ENCODE assay signal across 25 cellular contexts in the genomic region with DNA sequence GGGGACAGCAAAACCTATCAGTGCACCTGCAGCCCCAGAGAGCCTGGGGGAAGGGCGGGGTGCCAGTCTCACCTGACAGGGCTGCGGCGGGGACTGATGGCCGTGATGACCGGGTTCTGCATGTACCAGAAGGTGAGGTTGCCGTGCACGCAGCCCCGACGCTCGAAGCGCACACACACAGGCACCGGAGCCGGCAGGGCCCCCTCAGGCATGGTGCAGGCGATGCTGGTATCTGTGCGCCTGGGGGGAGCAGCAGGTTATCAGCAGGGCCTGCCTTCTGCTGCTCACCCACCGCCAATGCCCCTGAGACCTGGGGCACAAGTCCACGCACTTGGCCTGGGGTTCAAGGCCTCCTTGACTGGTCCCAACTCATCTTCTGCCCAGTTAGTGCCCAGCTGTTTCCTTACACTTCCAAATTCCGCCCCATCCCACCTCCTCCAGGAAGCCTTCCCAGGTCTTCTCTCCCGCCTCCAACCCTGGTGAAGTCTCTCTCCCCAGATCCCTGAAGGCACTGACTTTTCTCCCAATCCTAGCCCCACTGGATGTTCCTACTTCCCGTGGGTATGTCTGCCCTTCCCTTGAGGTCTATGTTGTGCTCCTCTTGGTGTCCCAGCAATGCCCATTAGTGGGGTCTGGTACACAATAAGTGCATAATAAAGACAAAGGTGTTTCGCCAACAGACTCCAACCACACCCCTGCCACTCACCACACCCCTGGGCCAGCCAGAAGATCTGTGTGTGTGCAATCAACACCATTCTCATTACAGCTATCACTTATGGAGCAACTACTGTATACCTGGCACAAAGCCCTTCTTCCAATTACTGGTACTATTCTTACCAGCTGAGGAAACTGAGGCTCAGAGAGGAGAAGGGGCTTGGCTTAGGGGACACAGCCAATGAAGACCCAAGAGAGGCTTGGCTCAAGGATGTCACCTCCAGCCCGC. TPM values are rescaled to one million over a fixed set of nuclear protein-coding genes. Genes with fewer than 3 reads are reported as not detected.
"Had no signal": no experiment of that assay in that cellular context is flagged by ENCODE, and none has a peak within 500 bp of the region (broad histone marks: within the 10 kb centered on the region; RNA-seq: fewer than 3 reads in every experiment).

No MANE protein-coding gene starts in this region.

- ATAC-seq: activated T-cell treated with anti-CD3 and anti-CD28 coated beads, Interleukin-2, amount 50 U/mL, for 72 hours; esophagus mucosa had no signal

- H3K27ac ChIP-seq: breast epithelium, left ventricle myocardium inferior, parathyroid adenoma had no signal

- H3K9me3 ChIP-seq: breast epithelium, left ventricle myocardium inferior, tibial nerve had no signal

- H3K27me3 ChIP-seq: breast epithelium, tibial nerve had no signal

- H3K9me3 Mint-ChIP-seq: activated B cell treated with CpG ODN at 0.5 μM for 24 hours; activated CD4-positive, alpha-beta T cell treated with anti-CD3 and anti-CD28 coated beads, Interleukin-2, amount 10 ng/mL, durations not matched to agents 24 days and 14 days; activated naive CD8-positive, alpha-beta T cell treated with anti-CD3 and anti-CD28 coated beads, Interleukin-2, amount 10 ng/mL, durations not matched to agents 7 days and 5 days; activated T-cell treated with anti-CD3 and anti-CD28 coated beads, Interleukin-2, amount 50 U/mL, for 72 hours had no signal

- H3K36me3 ChIP-seq: breast epithelium had no signal

- H3K4me3 Mint-ChIP-seq: activated B cell treated with CpG ODN at 0.5 μM for 24 hours; activated CD4-positive, alpha-beta T cell treated with anti-CD3 and anti-CD28 coated beads, Interleukin-2, amount 10 ng/mL, durations not matched to agents 24 days and 14 days; activated naive CD8-positive, alpha-beta T cell treated with anti-CD3 and anti-CD28 coated beads, Interleukin-2, amount 10 ng/mL, durations not matched to agents 7 days and 5 days; activated T-cell treated with anti-CD3 and anti-CD28 coated beads, Interleukin-2, amount 50 U/mL, for 72 hours had no signal

- H3K9ac ChIP-seq: parathyroid adenoma had no signal

- DNase-seq: activated B cell treated with CpG ODN at 0.5 μM for 24 hours; activated CD4-positive, alpha-beta T cell treated with anti-CD3 and anti-CD28 coated beads, Interleukin-2, amount 10 ng/mL, durations not matched to agents 24 days and 14 days; activated CD8-positive, alpha-beta memory T cell treated with anti-CD3 and anti-CD28 coated beads, Interleukin-2, amount 50 U/mL, for 48 hours; activated gamma-delta T cell treated with Interleukin-2 at 50 U/mL for 16 hours; activated naive CD8-positive, alpha-beta T cell treated with anti-CD3 and anti-CD28 coated beads, Interleukin-2, amount 10 ng/mL, durations not matched to agents 7 days and 5 days; activated T-cell treated with anti-CD3 and anti-CD28 coated beads, Interleukin-2, amount 50 U/mL, for 72 hours; anterior cingulate cortex; hypothalamus; left ventricle myocardium inferior; mesenchymal stem cell; stimulated activated CD4-positive, alpha-beta T cell treated with anti-CD3 and anti-CD28 coated beads, Interleukin-2, amount 100 ng/mL, for 48 hours; stimulated activated naive CD4-positive, alpha-beta T cell; substantia nigra; T-helper 2 cell had no signal

- H3K27ac Mint-ChIP-seq: activated B cell treated with CpG ODN at 0.5 μM for 24 hours; activated CD4-positive, alpha-beta T cell treated with anti-CD3 and anti-CD28 coated beads, Interleukin-2, amount 10 ng/mL, durations not matched to agents 24 days and 14 days; activated naive CD8-positive, alpha-beta T cell treated with anti-CD3 and anti-CD28 coated beads, Interleukin-2, amount 10 ng/mL, durations not matched to agents 7 days and 5 days; activated T-cell treated with anti-CD3 and anti-CD28 coated beads, Interleukin-2, amount 50 U/mL, for 72 hours had no signal

- H3K4me1 ChIP-seq: parathyroid adenoma had no signal

- H3K27me3 Mint-ChIP-seq: activated B cell treated with CpG ODN at 0.5 μM for 24 hours; activated CD4-positive, alpha-beta T cell treated with anti-CD3 and anti-CD28 coated beads, Interleukin-2, amount 10 ng/mL, durations not matched to agents 24 days and 14 days had no signal

- H3K4me3 ChIP-seq: breast epithelium, left ventricle myocardium inferior, tibial nerve had no signal

- H3K4me1 Mint-ChIP-seq: activated naive CD8-positive, alpha-beta T cell treated with anti-CD3 and anti-CD28 coated beads, Interleukin-2, amount 10 ng/mL, durations not matched to agents 7 days and 5 days had no signal

- H2AFZ ChIP-seq: parathyroid adenoma had no signal

- H3K79me2 ChIP-seq: parathyroid adenoma had no signal

- H3K36me3 Mint-ChIP-seq: activated naive CD8-positive, alpha-beta T cell treated with anti-CD3 and anti-CD28 coated beads, Interleukin-2, amount 10 ng/mL, durations not matched to agents 7 days and 5 days had no signal

RNA-seq across cellular contexts. Expression of a gene that starts 28.9 kb away (rescaled TPM):
- total RNA-seq: activated B cell treated with CpG ODN at 0.5 μM for 24 hours; activated CD4-positive, alpha-beta T cell treated with anti-CD3 and anti-CD28 coated beads, Interleukin-2, amount 10 ng/mL, durations not matched to agents 24 days and 14 days; activated naive CD8-positive, alpha-beta T cell treated with anti-CD3 and anti-CD28 coated beads, Interleukin-2, amount 10 ng/mL, durations not matched to agents 7 days and 5 days; activated T-cell treated with anti-CD3 and anti-CD28 coated beads, Interleukin-2, amount 50 U/mL, for 72 hours; breast epithelium; chondrocyte; dermis microvascular lymphatic vessel endothelial cell; esophagus mucosa; glomerular endothelial cell; kidney epithelial cell; left ventricle myocardium inferior; mucosa of gallbladder; renal cortical epithelial cell; tibial nerve had no signal
- polyA plus RNA-seq: neural cell had no signal

RNA-seq across cellular contexts. Expression of a gene that starts 43.4 kb away (rescaled TPM):
- total RNA-seq: activated B cell treated with CpG ODN at 0.5 μM for 24 hours; activated CD4-positive, alpha-beta T cell treated with anti-CD3 and anti-CD28 coated beads, Interleukin-2, amount 10 ng/mL, durations not matched to agents 24 days and 14 days; activated naive CD8-positive, alpha-beta T cell treated with anti-CD3 and anti-CD28 coated beads, Interleukin-2, amount 10 ng/mL, durations not matched to agents 7 days and 5 days; activated T-cell treated with anti-CD3 and anti-CD28 coated beads, Interleukin-2, amount 50 U/mL, for 72 hours; chondrocyte; dermis microvascular lymphatic vessel endothelial cell; esophagus mucosa; glomerular endothelial cell; kidney epithelial cell; left ventricle myocardium inferior; mucosa of gallbladder; renal cortical epithelial cell; tibial nerve had no signal
- polyA plus RNA-seq: neural cell had no signal
